Comparison of ENCODE assay signal across 12 cellular contexts in the genomic region with DNA sequence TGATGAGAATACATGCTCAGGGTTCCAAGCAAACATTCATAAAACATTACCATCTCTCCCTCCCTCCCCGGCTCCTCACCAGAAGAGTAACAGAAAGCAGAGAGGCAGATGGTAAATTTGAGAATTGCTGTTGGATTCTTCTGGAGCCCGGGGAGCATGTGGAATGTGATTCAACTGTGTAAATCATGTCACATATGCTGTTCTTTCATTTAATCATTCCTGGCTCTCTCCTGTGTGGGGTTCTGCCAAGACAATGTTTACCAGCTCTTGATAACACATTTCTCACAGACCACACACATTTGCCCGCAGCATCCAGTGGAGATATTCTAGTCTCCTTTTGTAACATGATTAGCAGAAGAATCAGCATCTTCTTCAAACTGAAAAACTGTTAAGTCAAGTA. TPM values are rescaled to one million over a fixed set of nuclear protein-coding genes. Genes with fewer than 3 reads are reported as not detected.
DNase-seq lines count a peak whose midpoint lies in the region; ATAC-seq and TF ChIP-seq lines count a peak whose summit lies in the region.
"Had no signal": no experiment of that assay in that cellular context is flagged by ENCODE, and none has a peak within 500 bp of the region (broad histone marks: within the 10 kb centered on the region; RNA-seq: fewer than 3 reads in every experiment).

No MANE protein-coding gene starts in this region.

- H3K27ac ChIP-seq in body of pancreas (peak overlapping the region in 3 of 4 donors; percentile 3 to 55 (median 55)), thoracic aorta (no peak overlapping the region)
- H3K27ac ChIP-seq: foreskin keratinocyte had no signal

- intact Hi-C loops in body of pancreas (cut with DNase I): no loop called here

- H3K4me1 ChIP-seq in body of pancreas: peaks cover 26% of the 10 kb centered on the region
- peaks cover 7 to 18% of the 10 kb centered on the region in 2 donors for H3K4me1 ChIP-seq in thoracic aorta (ENCODE audit: control insufficient read depth in 1 of 2, low read depth in 2 of 2)
- H3K4me1 ChIP-seq: foreskin keratinocyte had no signal

- H3K4me3 ChIP-seq in body of pancreas: no peak overlapping the region
- H3K4me3 ChIP-seq in thoracic aorta: no peak overlapping the region

- ATAC-seq in body of pancreas (peak; percentile 86), thoracic aorta (ENCODE audit: insufficient number of reproducible peaks, low FRiP score, low read depth) (peak; percentile 33), GM19328 (IDR thresholded peaks at IDR 0.05; ENCODE audit: unreplicated experiment) (no peak), GM18858 (IDR thresholded peaks at IDR 0.05; ENCODE audit: unreplicated experiment) (no peak)
- ATAC-seq: activated CD8-positive, alpha-beta T cell treated with anti-CD3 and anti-CD28 coated beads, Interleukin-2, amount 10 ng/mL, durations not matched to agents 7 days and 5 days; foreskin keratinocyte had no signal

- H3K9me3 ChIP-seq in body of pancreas (no peaks in the 10 kb centered on the region), thoracic aorta (no peaks in the 10 kb centered on the region)

- no peaks in the 10 kb centered on the region for H3K27me3 ChIP-seq in body of pancreas
- H3K27me3 ChIP-seq in thoracic aorta (replicated peaks; ENCODE audit: insufficient read depth): no peaks in the 10 kb centered on the region
- H3K27me3 ChIP-seq: foreskin keratinocyte had no signal

- WGBS in body of pancreas, 2 donors: 7 to 11% methylated on average over 3 of the region's 3 CpGs

- no peak for TF ChIP-seq POLR2A in body of pancreas (IDR thresholded peaks at IDR 0.05)

- DNase-seq in NCI-H1092 (lab: John Stamatoyannopoulos, UW) (peak; percentile 2), body of pancreas (peak; percentile 39 to 73 (median 62)), kidney tubule cell (ENCODE audit: low spot score) (peak; percentile 36), thoracic aorta (ENCODE audit: low spot score) (no peak), iPS-NIHi7 (ENCODE audit: extremely low spot score) (no peak)
- DNase-seq in stimulated activated CD4-positive, alpha-beta T cell treated with anti-CD3 and anti-CD28 coated beads, Interleukin-2, amount 100 ng/mL, for 48 hours: no peak
- DNase-seq: activated CD8-positive, alpha-beta T cell treated with anti-CD3 and anti-CD28 coated beads, Interleukin-2, amount 10 ng/mL, durations not matched to agents 7 days and 5 days; foreskin keratinocyte; mammary epithelial cell; NCI-H526 treated with DMSO at 0.1 percent for 48 hours had no signal

- TF ChIP-seq CTCF in body of pancreas (IDR thresholded peaks at IDR 0.05) (no peak), thoracic aorta (IDR thresholded peaks at IDR 0.05) (no peak)

- peaks cover 4 to 8% of the 10 kb centered on the region in 2 donors for H3K36me3 ChIP-seq in body of pancreas (replicated peaks in 1 of 2; ENCODE audit: insufficient read depth in 1 of 2, low read depth in 2 of 2)
- H3K36me3 ChIP-seq in thoracic aorta: no peaks in the 10 kb centered on the region

RNA-seq across cellular contexts. Expression of a gene that starts 23.4 kb away (rescaled TPM):
- total RNA-seq in body of pancreas: 10 to 100 TPM; 16.2 to 28.8 TPM
- 10 to 100 TPM; 45.6 to 92.8 TPM for total RNA-seq in thoracic aorta

Comparison
In these comparisons a context has a peak if more than half of its experiments do, and no peak if none do; other contexts are left out.
1. DNase-seq: peak in NCI-H1092 (single experiment), body of pancreas (4 of 4) and kidney tubule cell (single experiment); none in thoracic aorta (single experiment), stimulated activated CD4-positive, alpha-beta T cell treated with anti-CD3 and anti-CD28 coated beads, Interleukin-2, amount 100 ng/mL, for 48 hours (0 of 2) and iPS-NIHi7 (single experiment).
2. ATAC-seq: peak in body of pancreas (single experiment) and thoracic aorta (single experiment); none in GM19328 (single experiment) and GM18858 (single experiment).
3. H3K27ac ChIP-seq: peak in body of pancreas (3 of 4); none in thoracic aorta (0 of 2).